ENCODE assay signal across 17 cellular contexts in the genomic region with DNA sequence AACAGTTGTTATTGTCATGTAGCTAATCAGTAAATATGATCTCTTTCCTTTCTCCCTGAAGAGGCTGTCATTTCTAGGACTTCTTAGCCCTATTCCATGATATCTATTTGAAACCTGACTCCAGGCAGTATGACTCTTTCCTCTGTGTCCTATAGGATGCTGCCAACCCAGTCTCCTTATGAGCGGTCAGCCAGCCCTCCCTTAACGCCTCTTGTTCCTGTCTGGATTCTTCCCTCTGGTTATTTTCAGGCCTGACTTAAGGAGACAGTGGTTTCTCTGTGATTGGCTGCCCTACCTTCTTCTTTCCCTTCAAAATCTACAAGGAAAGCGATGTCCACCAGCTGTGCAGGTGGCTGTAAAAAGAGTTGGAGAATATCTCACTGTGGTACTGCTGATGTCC. TPM values are rescaled to one million over a fixed set of nuclear protein-coding genes. Genes with fewer than 3 reads are reported as not detected.
DNase-seq lines count a peak whose midpoint lies in the region; ATAC-seq, FAIRE-seq and TF ChIP-seq lines count a peak whose summit lies in the region.
"Had no signal": no experiment of that assay in that cellular context is flagged by ENCODE, and none has a peak within 500 bp of the region (broad histone marks: within the 10 kb centered on the region; RNA-seq: fewer than 3 reads in every experiment).

No MANE protein-coding gene starts in this region.

- DNase-seq in A172 (ENCODE audit: low spot score) (peak; percentile 51), HCEC 1CT (peak; percentile 57), fibroblast of the aortic adventitia (ENCODE audit: low read depth) (peak; percentile 46), ACHN (no peak), immature natural killer cell (no peak), GM12892 (ENCODE audit: insufficient read length) (no peak)
- no peak for DNase-seq in activated CD8-positive, alpha-beta memory T cell treated with anti-CD3 and anti-CD28 coated beads, Interleukin-2, amount 50 U/mL, for 4 hours
- DNase-seq: activated CD4-positive, alpha-beta T cell treated with anti-CD3 and anti-CD28 coated beads for 36 hours; activated effector memory CD4-positive, alpha-beta T cell treated with Interleukin-2 at 50 U/mL for 16 hours; KG1; NCI-H2081; stimulated activated CD4-positive, alpha-beta T cell treated with anti-CD3 and anti-CD28 coated beads, Interleukin-4, amount 100 ng/mL, for 4 hours; stimulated activated naive CD4-positive, alpha-beta T cell; T-cell had no signal

- H3K4me3 Mint-ChIP-seq in immature natural killer cell: no peak overlapping the region
- H3K4me3 Mint-ChIP-seq: activated CD4-positive, alpha-beta T cell treated with anti-CD3 and anti-CD28 coated beads for 36 hours; central memory CD8-positive, alpha-beta T cell; T-cell had no signal

- peak; percentile 100 for ATAC-seq in SK-N-SH treated with all-trans-retinoic acid at 6 μM for 48 hours
- ATAC-seq: activated CD4-positive, alpha-beta T cell treated with anti-CD3 and anti-CD28 coated beads for 36 hours; T-cell had no signal

- no peak for TF ChIP-seq CTCF in fibroblast of the aortic adventitia (IDR thresholded peaks at IDR 0.05; ENCODE audit: insufficient read depth, low read length)

- H3K27ac Mint-ChIP-seq in immature natural killer cell: no peak overlapping the region
- H3K27ac Mint-ChIP-seq: activated CD4-positive, alpha-beta T cell treated with anti-CD3 and anti-CD28 coated beads for 36 hours; T-cell had no signal

- no peak for FAIRE-seq in GM12892 (lab: Jason Lieb, UNC)
- FAIRE-seq: G401.6 had no signal

- no peaks in the 10 kb centered on the region for H3K4me1 Mint-ChIP-seq in immature natural killer cell
- H3K4me1 Mint-ChIP-seq: central memory CD8-positive, alpha-beta T cell had no signal

- no peaks in the 10 kb centered on the region for H3K9me3 Mint-ChIP-seq in immature natural killer cell
- H3K9me3 Mint-ChIP-seq: central memory CD8-positive, alpha-beta T cell; T-cell had no signal

- peaks cover 0 to 4% (median 0%) of the 10 kb centered on the region in 3 donors for H3K36me3 Mint-ChIP-seq in immature natural killer cell
- H3K36me3 Mint-ChIP-seq: T-cell had no signal

- no peak overlapping the region for H3K4me3 ChIP-seq in fibroblast of the aortic adventitia (ENCODE audit: low read depth, low read length)

- H3K27me3 Mint-ChIP-seq in immature natural killer cell (ENCODE audit: low read depth in 3 of 3): peaks cover 0 to 7% (median 4%) of the 10 kb centered on the region in 3 donors
- H3K27me3 Mint-ChIP-seq: activated CD4-positive, alpha-beta T cell treated with anti-CD3 and anti-CD28 coated beads for 36 hours had no signal

- in situ Hi-C loops in ACHN (cut with HindIII; ENCODE audit: low pct_ligation_motif_present, low pct_unique_long_range_greater_than_20kb, low sequenced_read_pairs): no loop called here

- no peak for TF ChIP-seq POLR2A in GM12892 (IDR thresholded peaks at IDR 0.05; ENCODE audit: low read depth, low read length)

TF ChIP-seq in SK-N-SH treated with all-trans-retinoic acid at 6 μM for 48 hours, 23 proteins besides CTCF, POLR2A, EP300 and RAD21:
- TF ChIP-seq, protein P1, sequence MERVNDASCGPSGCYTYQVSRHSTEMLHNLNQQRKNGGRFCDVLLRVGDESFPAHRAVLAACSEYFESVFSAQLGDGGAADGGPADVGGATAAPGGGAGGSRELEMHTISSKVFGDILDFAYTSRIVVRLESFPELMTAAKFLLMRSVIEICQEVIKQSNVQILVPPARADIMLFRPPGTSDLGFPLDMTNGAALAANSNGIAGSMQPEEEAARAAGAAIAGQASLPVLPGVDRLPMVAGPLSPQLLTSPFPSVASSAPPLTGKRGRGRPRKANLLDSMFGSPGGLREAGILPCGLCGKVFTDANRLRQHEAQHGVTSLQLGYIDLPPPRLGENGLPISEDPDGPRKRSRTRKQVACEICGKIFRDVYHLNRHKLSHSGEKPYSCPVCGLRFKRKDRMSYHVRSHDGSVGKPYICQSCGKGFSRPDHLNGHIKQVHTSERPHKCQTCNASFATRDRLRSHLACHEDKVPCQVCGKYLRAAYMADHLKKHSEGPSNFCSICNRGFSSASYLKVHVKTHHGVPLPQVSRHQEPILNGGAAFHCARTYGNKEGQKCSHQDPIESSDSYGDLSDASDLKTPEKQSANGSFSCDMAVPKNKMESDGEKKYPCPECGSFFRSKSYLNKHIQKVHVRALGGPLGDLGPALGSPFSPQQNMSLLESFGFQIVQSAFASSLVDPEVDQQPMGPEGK (CRISPR knock-in tag; IDR thresholded peaks at IDR 0.05; ENCODE audit: borderline replicate concordance): no peak
- TF ChIP-seq TCF4 (CRISPR knock-in tag; IDR thresholded peaks at IDR 0.05; ENCODE audit: borderline replicate concordance) (0 out of 2 replicates have a peak, but pooled peaks have one; percentile 13), CREB5 (CRISPR knock-in tag; IDR thresholded peaks at IDR 0.05; ENCODE audit: low read depth) (no peak), CSDC2 (CRISPR knock-in tag; IDR thresholded peaks at IDR 0.05) (no peak), ESRRG (CRISPR knock-in tag; IDR thresholded peaks at IDR 0.05) (no peak), SNAI2 (CRISPR knock-in tag; IDR thresholded peaks at IDR 0.05) (no peak), RARB (CRISPR knock-in tag; IDR thresholded peaks at IDR 0.05) (no peak)

RNA-seq across cellular contexts. Expression of gene C5orf63, which starts 19.4 kb away (rescaled TPM):
- 1.4 and 1.6 TPM in 2 replicates for total RNA-seq in A172 (2014; rRNA removed; shearing (Covaris generic))
- 4.0 and 6.3 TPM in 2 replicates for total RNA-seq in fibroblast of the aortic adventitia (ENCODE audit: low replicate concordance)
- polyA plus RNA-seq in immature natural killer cell: 10 to 100 TPM in 1 of 3 donors, 1 to 10 TPM in 2; 9.0 to 12.5 (median 9.3) TPM
- 9.7 TPM for polyA plus RNA-seq in GM12892 (2012; ENCODE audit: missing spikeins)

Comparison
In these comparisons a context has a peak if more than half of its experiments do, and no peak if none do; other contexts are left out.
1. DNase-seq: peak in A172 (single experiment), HCEC 1CT (single experiment) and fibroblast of the aortic adventitia (single experiment); none in activated CD8-positive, alpha-beta memory T cell treated with anti-CD3 and anti-CD28 coated beads, Interleukin-2, amount 50 U/mL, for 4 hours (single experiment), ACHN (single experiment), immature natural killer cell (0 of 3) and GM12892 (single experiment).